9 cellular contexts compared by ENCODE assay signal in genomic region chr6:98847767-98848538, GRCh38. TPM values are rescaled to one million over a fixed set of nuclear protein-coding genes. Genes with fewer than 3 reads are reported as not detected.
DNase-seq lines count a peak whose midpoint lies in the region; ATAC-seq, FAIRE-seq and TF ChIP-seq lines count a peak whose summit lies in the region.
"Had no signal": no experiment of that assay in that cellular context is flagged by ENCODE, and none has a peak within 500 bp of the region (broad histone marks: within the 10 kb centered on the region; RNA-seq: fewer than 3 reads in every experiment).

No MANE protein-coding gene starts in this region.

- no peak overlapping the region for H3K9ac ChIP-seq in endothelial cell of umbilical vein (replicated peaks; ENCODE audit: extremely low read depth, insufficient read depth, low read length)

- no peak for DNase-seq in endothelial cell of umbilical vein (ENCODE audit: low read depth, low spot score)
- peak; percentile 68 for DNase-seq in osteoblast (ENCODE audit: insufficient read length, low spot score, missing footprints)
- DNase-seq in NCI-H2196 treated with DMSO at 0.1 percent for 48 hours (lab: John Stamatoyannopoulos, UW; ENCODE audit: unreplicated experiment), result no peak
- no peak for DNase-seq in NCI-H1417 treated with DMSO at 0.1 percent for 48 hours (lab: John Stamatoyannopoulos, UW)
- DNase-seq in NCI-H1694 (lab: John Stamatoyannopoulos, UW), result no peak

- TF ChIP-seq POLR2A in endothelial cell of umbilical vein (IDR thresholded peaks at IDR 0.05; ENCODE audit: low read depth, low read length), result no peak

- H3K27ac ChIP-seq in endothelial cell of umbilical vein (ENCODE audit: insufficient read depth, low read depth, low read length), result no peak overlapping the region
- H3K27ac ChIP-seq in osteoblast (ENCODE audit: low read depth, low read length), result no peak overlapping the region

- no peak overlapping the region for H2AFZ ChIP-seq in endothelial cell of umbilical vein (ENCODE audit: low read depth, low read length)
- H2AFZ ChIP-seq in osteoblast (ENCODE audit: low read length), result peak overlapping the region; percentile 31

- peaks cover 70 to 81% of the 10 kb centered on the region in 2 experiments for H3K27me3 ChIP-seq in endothelial cell of umbilical vein (ENCODE audit: control insufficient read depth in 2 of 2, insufficient read depth in 2 of 2, low read length in 2 of 2)
- peaks cover 54% of the 10 kb centered on the region for H3K27me3 ChIP-seq in osteoblast (ENCODE audit: insufficient read depth, low read length)

- BruUV-seq in endothelial cell of umbilical vein (replicated peaks; lab: Mats Ljungman, UMichigan), result no TSS peak

- no peaks in the 10 kb centered on the region for H3K36me3 ChIP-seq in endothelial cell of umbilical vein (ENCODE audit: control insufficient read depth in 2 of 2, extremely low read depth in 1 of 2, insufficient read depth in 2 of 2, low read length in 2 of 2)
- H3K36me3 ChIP-seq in osteoblast (ENCODE audit: insufficient read depth, low read length), result no peaks in the 10 kb centered on the region

- no peaks in the 10 kb centered on the region for H3K9me3 ChIP-seq in endothelial cell of umbilical vein (replicated peaks; ENCODE audit: control insufficient read depth, insufficient read depth, low read length)
- H3K9me3 ChIP-seq in osteoblast (ENCODE audit: low read depth, low read length), result no peaks in the 10 kb centered on the region

- FAIRE-seq in endothelial cell of umbilical vein (lab: Jason Lieb, UNC), result no peak

- peak; percentile 53 for ATAC-seq in GM18502 (IDR thresholded peaks at IDR 0.05; ENCODE audit: poor library complexity, unreplicated experiment)
- peak; percentile 70 for ATAC-seq in HG02759 (IDR thresholded peaks at IDR 0.05; ENCODE audit: unreplicated experiment)
- no peak for ATAC-seq in HG03196 (IDR thresholded peaks at IDR 0.05; ENCODE audit: unreplicated experiment)

- no peaks in the 10 kb centered on the region for H3K9me1 ChIP-seq in endothelial cell of umbilical vein (replicated peaks; ENCODE audit: control insufficient read depth, extremely low read depth, insufficient read depth, low read length)

- H3K4me2 ChIP-seq in endothelial cell of umbilical vein (ENCODE audit: insufficient read depth, low read length) (no peak overlapping the region), osteoblast (ENCODE audit: insufficient read depth, low read length) (peak overlapping the region; percentile 48)

- H4K20me1 ChIP-seq in endothelial cell of umbilical vein (replicated peaks; ENCODE audit: control insufficient read depth, extremely low read depth, insufficient read depth, low read length) (no peaks in the 10 kb centered on the region), osteoblast (ENCODE audit: insufficient read depth, low read length) (no peaks in the 10 kb centered on the region)

- POLR2A ChIA-PET in endothelial cell of umbilical vein (lab: Charles Lee), result no interaction called here

- no peak for TF ChIP-seq CTCF in endothelial cell of umbilical vein (IDR thresholded peaks at IDR 0.05; ENCODE audit: extremely low read depth in 1 of 2, insufficient read depth in 1 of 2, low read depth in 1 of 2, low read length in 2 of 2)
- TF ChIP-seq CTCF in osteoblast (IDR thresholded peaks at IDR 0.05; ENCODE audit: extremely low read depth, low read depth, low read length), result no peak

- H3K79me2 ChIP-seq in endothelial cell of umbilical vein (ENCODE audit: control insufficient read depth, insufficient read depth, low read length) (no peaks in the 10 kb centered on the region), osteoblast (ENCODE audit: insufficient read depth, low read length) (no peaks in the 10 kb centered on the region)

- H3K4me1 ChIP-seq in endothelial cell of umbilical vein (ENCODE audit: control insufficient read depth, extremely low read depth, insufficient read depth, low read length), result peaks cover 2% of the 10 kb centered on the region
- peaks cover 6% of the 10 kb centered on the region for H3K4me1 ChIP-seq in osteoblast (ENCODE audit: insufficient read depth, low read length)

- CTCF ChIA-PET in endothelial cell of umbilical vein (lab: Charles Lee), result interaction anchor here (0.5 to 1.5 kb wide), 3 partner anchors 14 to 271 kb away, joined by 3 to 9 read pairs (median 3); partner anchors contain the start of gene POU3F2

- intact Hi-C loops in endothelial cell of umbilical vein (cut with micrococcal nuclease), result loop anchor here (5.0 to 10.0 kb wide), 2 partner anchors 109 to 1143 kb away; no protein-coding TSS in a partner anchor

- no peak overlapping the region for H3K4me3 ChIP-seq in endothelial cell of umbilical vein (replicated peaks in 1 of 3; ENCODE audit: insufficient read depth in 1 of 3, low read depth in 1 of 3, low read length in 3 of 3)
- peak overlapping the region; percentile 28 for H3K4me3 ChIP-seq in osteoblast (ENCODE audit: insufficient read depth, low read length)

- dilution Hi-C loops in endothelial cell of umbilical vein (cut with MboI; ENCODE audit: extremely low pct_ligation_motif_present, low sequenced_read_pairs), result no loop called here

TF ChIP-seq in endothelial cell of umbilical vein, 7 proteins besides CTCF, POLR2A, EP300 and RAD21:
- TF ChIP-seq EZH2 (IDR thresholded peaks at IDR 0.05; ENCODE audit: borderline replicate concordance, low read depth, low read length, severe bottlenecking), result peak; percentile 74
- TF ChIP-seq GATA2 (IDR thresholded peaks at IDR 0.05; ENCODE audit: insufficient read depth, insufficient read length, low read depth, low read length), result no peak
- no peak for TF ChIP-seq MYC (IDR thresholded peaks at IDR 0.05; ENCODE audit: low read depth, low read length)
- TF ChIP-seq POLR2AphosphoS5 (IDR thresholded peaks at IDR 0.05; ENCODE audit: insufficient read depth, low read depth, low read length), result no peak
- TF ChIP-seq FOS (IDR thresholded peaks at IDR 0.05; ENCODE audit: borderline replicate concordance, insufficient read depth, low read length), result no peak
- TF ChIP-seq, protein P1, sequence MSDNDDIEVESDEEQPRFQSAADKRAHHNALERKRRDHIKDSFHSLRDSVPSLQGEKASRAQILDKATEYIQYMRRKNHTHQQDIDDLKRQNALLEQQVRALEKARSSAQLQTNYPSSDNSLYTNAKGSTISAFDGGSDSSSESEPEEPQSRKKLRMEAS (IDR thresholded peaks at IDR 0.05; ENCODE audit: insufficient read depth, insufficient read length), result no peak

RNA-seq across cellular contexts. Expression of gene POU3F2, which starts 13.6 kb away (rescaled TPM):
- total RNA-seq in endothelial cell of umbilical vein (not detected in 2 replicates), osteoblast (under 0.01 TPM in 1 of 2 replicates, not detected in the other)
- not detected in 2 replicates for polyA plus RNA-seq in endothelial cell of umbilical vein
- polyA plus RNA-seq in endothelial cell of umbilical vein (2011; cell fraction: cytosol; rRNA removed), result not detected in 2 replicates
- polyA plus RNA-seq in endothelial cell of umbilical vein (2011; cell fraction: nucleus; rRNA removed), result not detected in 2 replicates
- polyA plus RNA-seq in endothelial cell of umbilical vein (2012), result not detected in 2 replicates
- 0.05 TPM in 1 of 2 replicates, not detected in the other for polyA minus RNA-seq in endothelial cell of umbilical vein
- polyA minus RNA-seq in endothelial cell of umbilical vein (2011; cell fraction: cytosol; rRNA and poly(A)+ RNA removed), result 0.41 TPM
- polyA minus RNA-seq in endothelial cell of umbilical vein (2011; cell fraction: nucleus; rRNA and poly(A)+ RNA removed), result not detected in 2 replicates
- total RNA-seq: renal cortical epithelial cell had no signal
